ENCODE assay signal across 1 cellular context in the genomic region with DNA sequence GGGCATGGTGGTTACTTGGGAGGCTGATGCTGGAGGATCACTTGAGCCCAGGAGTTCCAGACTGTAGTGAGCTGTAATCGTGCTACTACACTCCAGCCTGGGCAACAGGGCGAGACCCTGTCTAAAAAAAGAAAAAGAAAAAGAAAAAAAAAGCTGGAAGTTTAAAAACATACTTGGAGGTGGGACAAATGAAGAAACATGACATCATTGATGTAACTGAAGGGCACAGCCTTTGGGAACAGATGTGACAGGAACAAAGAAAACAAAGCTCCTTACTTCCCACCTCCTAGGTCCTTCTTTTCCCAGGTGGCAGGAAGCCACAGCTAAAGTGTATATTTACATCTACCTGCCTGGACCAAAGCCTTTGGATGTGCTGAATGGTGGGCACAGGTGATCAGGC.
TF ChIP-seq lines count a peak whose summit lies in the region.

No MANE protein-coding gene starts in this region.

TF ChIP-seq in HepG2, 621 proteins besides CTCF, POLR2A, EP300 and RAD21:
- TF ChIP-seq ATF7 (IDR thresholded peaks at IDR 0.05), result peak; percentile 57; the same call in 1 of the 2 replicates
- TF ChIP-seq ATF7 (CRISPR knock-in tag; IDR thresholded peaks at IDR 0.05), result no peak
- TF ChIP-seq RCOR2 (CRISPR knock-in tag; IDR thresholded peaks at IDR 0.05), result no peak
